ENCODE assay signal across 17 cellular contexts in genomic region chr12:71475280-71475679, GRCh38. TPM values are rescaled to one million over a fixed set of nuclear protein-coding genes. Genes with fewer than 3 reads are reported as not detected.
DNase-seq lines count a peak whose midpoint lies in the region; ATAC-seq and TF ChIP-seq lines count a peak whose summit lies in the region.
"Had no signal": no experiment of that assay in that cellular context is flagged by ENCODE, and none has a peak within 500 bp of the region (broad histone marks: within the 10 kb centered on the region; RNA-seq: fewer than 3 reads in every experiment).

No MANE protein-coding gene starts in this region.

- no peaks in the 10 kb centered on the region for H3K9me3 Mint-ChIP-seq in activated naive CD4-positive, alpha-beta T cell treated with anti-CD3 and anti-CD28 coated beads for 36 hours
- H3K9me3 Mint-ChIP-seq: activated naive CD8-positive, alpha-beta T cell treated with anti-CD3 and anti-CD28 coated beads for 36 hours; stimulated activated naive CD8-positive, alpha-beta T cell treated with anti-CD3 and anti-CD28 coated beads, Interleukin-15, amount 100 ng/mL, for 72 hours had no signal

- no peak for TF ChIP-seq EP300 in sigmoid colon (IDR thresholded peaks at IDR 0.05)

- POLR2A ChIA-PET in OCI-LY7 (lab: Charles Lee) = interaction anchor here (2.9 kb wide), 1 partner anchor 18 kb away, joined by 8 read pairs; no protein-coding TSS in a partner anchor

- no peak overlapping the region for H3K27ac ChIP-seq in sigmoid colon
- no peak overlapping the region for H3K27ac ChIP-seq in OCI-LY7 (ENCODE audit: low read depth, low read length, poor library complexity, severe bottlenecking)

- TF ChIP-seq POLR2A in sigmoid colon (IDR thresholded peaks at IDR 0.05) = no peak

- H3K36me3 Mint-ChIP-seq in activated naive CD4-positive, alpha-beta T cell treated with anti-CD3 and anti-CD28 coated beads for 36 hours (ENCODE audit: low read depth) = no peaks in the 10 kb centered on the region
- H3K36me3 Mint-ChIP-seq: activated naive CD8-positive, alpha-beta T cell treated with anti-CD3 and anti-CD28 coated beads for 36 hours; CD14-positive monocyte; immature natural killer cell had no signal

- WGBS in sigmoid colon, 2 donors = 77 to 79% methylated on average over 5 of the region's 5 CpGs

- no peak overlapping the region for H2AFZ ChIP-seq in OCI-LY7 (ENCODE audit: low read length)

- no peaks in the 10 kb centered on the region for H3K27me3 ChIP-seq in sigmoid colon

- intact Hi-C loops in activated naive CD4-positive, alpha-beta T cell treated with anti-CD3 and anti-CD28 coated beads for 36 hours (cut with micrococcal nuclease) = no loop called here
- intact Hi-C loops in sigmoid colon (cut with DNase I) (no loop called here), OCI-LY7 (cut with micrococcal nuclease; ENCODE audit: unreplicated experiment) (no loop called here)

- BruUV-seq in OCI-LY7 (replicated peaks; lab: Mats Ljungman, UMichigan) = no TSS peak

- H3K36me3 ChIP-seq in sigmoid colon (no peaks in the 10 kb centered on the region), OCI-LY7 (ENCODE audit: insufficient read depth, low read length) (no peaks in the 10 kb centered on the region)

- no peak overlapping the region for H3K4me2 ChIP-seq in OCI-LY7 (ENCODE audit: low read length)

- H3K9me2 ChIP-seq in OCI-LY7 (ENCODE audit: insufficient read depth, low read length) = no peaks in the 10 kb centered on the region

- no peak overlapping the region for H3K4me3 Mint-ChIP-seq in activated naive CD4-positive, alpha-beta T cell treated with anti-CD3 and anti-CD28 coated beads for 36 hours
- H3K4me3 Mint-ChIP-seq: activated naive CD8-positive, alpha-beta T cell treated with anti-CD3 and anti-CD28 coated beads for 36 hours; CD14-positive monocyte; immature natural killer cell; stimulated activated naive CD8-positive, alpha-beta T cell treated with anti-CD3 and anti-CD28 coated beads, Interleukin-15, amount 100 ng/mL, for 72 hours had no signal

- no peaks in the 10 kb centered on the region for H3K9me3 ChIP-seq in sigmoid colon
- no peaks in the 10 kb centered on the region for H3K9me3 ChIP-seq in OCI-LY7 (ENCODE audit: low read length)

- H3K4me1 ChIP-seq in sigmoid colon = no peaks in the 10 kb centered on the region
- no peaks in the 10 kb centered on the region for H3K4me1 ChIP-seq in OCI-LY7 (ENCODE audit: insufficient read depth, low read length, poor library complexity, severe bottlenecking)

- CTCF ChIA-PET in activated naive CD4-positive, alpha-beta T cell treated with anti-CD3 and anti-CD28 coated beads for 36 hours (lab: Charles Lee) = no interaction called here
- CTCF ChIA-PET in OCI-LY7 (lab: Charles Lee; ENCODE audit: unreplicated experiment) = no interaction called here

- ATAC-seq in activated CD4-positive, CD25-positive, alpha-beta regulatory T cell treated with anti-CD3 and anti-CD28 coated beads, Interleukin-2, amount 50 U/mL, for 24 hours = no peak
- ATAC-seq: stimulated activated naive CD8-positive, alpha-beta T cell treated with anti-CD3 and anti-CD28 coated beads, Interleukin-15, amount 100 ng/mL, for 72 hours had no signal

- no peak overlapping the region for H3K27ac Mint-ChIP-seq in activated naive CD4-positive, alpha-beta T cell treated with anti-CD3 and anti-CD28 coated beads for 36 hours
- H3K27ac Mint-ChIP-seq: activated naive CD8-positive, alpha-beta T cell treated with anti-CD3 and anti-CD28 coated beads for 36 hours; CD14-positive monocyte; immature natural killer cell; stimulated activated naive CD8-positive, alpha-beta T cell treated with anti-CD3 and anti-CD28 coated beads, Interleukin-15, amount 100 ng/mL, for 72 hours had no signal

- H3K79me2 ChIP-seq in OCI-LY7 (ENCODE audit: insufficient read depth, low read depth, low read length) = no peaks in the 10 kb centered on the region

- peaks cover 11% of the 10 kb centered on the region for H3K27me3 Mint-ChIP-seq in activated naive CD4-positive, alpha-beta T cell treated with anti-CD3 and anti-CD28 coated beads for 36 hours (ENCODE audit: low read depth)

- H3K4me1 Mint-ChIP-seq in activated naive CD4-positive, alpha-beta T cell treated with anti-CD3 and anti-CD28 coated beads for 36 hours (ENCODE audit: low read depth) = no peaks in the 10 kb centered on the region
- H3K4me1 Mint-ChIP-seq: activated naive CD8-positive, alpha-beta T cell treated with anti-CD3 and anti-CD28 coated beads for 36 hours; CD14-positive monocyte; immature natural killer cell; stimulated activated naive CD8-positive, alpha-beta T cell treated with anti-CD3 and anti-CD28 coated beads, Interleukin-15, amount 100 ng/mL, for 72 hours had no signal

- no peak for TF ChIP-seq CTCF in sigmoid colon (IDR thresholded peaks at IDR 0.05)
- TF ChIP-seq CTCF in OCI-LY7 (conservative IDR thresholded peaks at IDR 0.05; ENCODE audit: low read length) = no peak

- no peaks in the 10 kb centered on the region for H4K20me1 ChIP-seq in OCI-LY7 (ENCODE audit: insufficient read depth, low read length)

- H3K4me3 ChIP-seq in sigmoid colon = no peak overlapping the region
- no peak overlapping the region for H3K4me3 ChIP-seq in OCI-LY7 (ENCODE audit: low read depth, low read length, poor library complexity, severe bottlenecking)

- peak; percentile 6 for DNase-seq in ELF-1 (ENCODE audit: low read depth, low spot score)
- DNase-seq in NCI-H2107 treated with DMSO at 0.1 percent for 48 hours (lab: John Stamatoyannopoulos, UW; ENCODE audit: unreplicated experiment) = peak; percentile 86
- DNase-seq in fibroblast of the conjunctiva (ENCODE audit: low read depth) = peak; percentile 10
- peak; percentile 84 for DNase-seq in pons (ENCODE audit: low spot score)
- DNase-seq in activated naive CD4-positive, alpha-beta T cell treated with anti-CD3 and anti-CD28 coated beads for 36 hours = no peak
- DNase-seq in sigmoid colon = no peak
- no peak for DNase-seq in OCI-LY7 (ENCODE audit: low spot score)
- DNase-seq: activated naive CD8-positive, alpha-beta T cell treated with anti-CD3 and anti-CD28 coated beads for 36 hours; erythroblast; immature natural killer cell; NCI-H1105; NCI-H69; SHP77 treated with DMSO at 0.1 percent for 48 hours; stimulated activated naive CD8-positive, alpha-beta T cell treated with anti-CD3 and anti-CD28 coated beads, Interleukin-15, amount 100 ng/mL, for 72 hours had no signal

RNA-seq across cellular contexts. Expression of gene LGR5, which starts 35.7 kb away (rescaled TPM):
- total RNA-seq in activated naive CD4-positive, alpha-beta T cell treated with anti-CD3 and anti-CD28 coated beads for 36 hours = not detected
- total RNA-seq in sigmoid colon = under 1 TPM in 1 of 4 donors, not detected in 3; 0.36 TPM
- polyA plus RNA-seq in sigmoid colon = 1 to 10 TPM in 1 of 3 donors, under 1 TPM in 1, not detected in 1; 0.23 to 3.4 TPM
- not detected in 2 replicates for total RNA-seq in OCI-LY7 (2014; rRNA removed; shearing (Covaris generic))
- 0.51 TPM in 1 of 2 replicates, not detected in the other for total RNA-seq in OCI-LY7 (2022)
- total RNA-seq: activated naive CD8-positive, alpha-beta T cell treated with anti-CD3 and anti-CD28 coated beads for 36 hours; pulmonary artery endothelial cell had no signal
- polyA plus RNA-seq: CD14-positive monocyte, immature natural killer cell had no signal

Comparison
In these comparisons a context has a peak if more than half of its experiments do, and no peak if none do; other contexts are left out.
1. DNase-seq: peak in ELF-1 (single experiment), NCI-H2107 treated with DMSO at 0.1 percent for 48 hours (single experiment), fibroblast of the conjunctiva (single experiment) and pons (single experiment); none in activated naive CD4-positive, alpha-beta T cell treated with anti-CD3 and anti-CD28 coated beads for 36 hours (single experiment), sigmoid colon (single experiment) and OCI-LY7 (single experiment).